ENCODE assay signal across 1 cellular context in the genomic region with DNA sequence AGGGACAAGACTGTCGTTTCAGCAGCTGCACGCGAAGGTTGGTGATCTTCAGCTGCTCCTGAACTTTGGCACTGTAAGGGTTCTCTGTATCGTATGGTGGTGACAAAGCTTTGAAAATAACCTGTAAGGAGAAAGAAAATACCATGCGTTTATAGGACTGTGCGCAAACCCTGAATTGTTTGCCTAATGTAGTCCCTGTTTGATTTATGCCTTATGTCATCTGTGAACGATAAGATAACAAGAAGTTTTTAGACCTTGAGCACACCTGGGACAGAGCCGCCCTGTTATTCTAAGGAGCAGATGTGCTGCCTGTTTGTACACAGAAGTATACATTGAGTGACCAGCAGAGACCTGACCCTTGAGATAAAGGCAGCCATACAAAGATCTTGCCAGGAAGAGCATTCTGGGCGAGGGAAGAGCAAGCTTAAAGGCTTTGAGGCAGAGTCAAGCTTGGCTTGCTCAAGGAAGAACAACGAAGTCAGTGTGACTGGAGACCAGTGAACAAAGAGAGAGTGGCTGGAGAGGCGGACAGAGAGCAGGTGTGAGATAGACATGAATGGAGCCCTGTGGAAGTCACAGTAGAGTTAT.
TF ChIP-seq lines count a peak whose summit lies in the region.

No MANE protein-coding gene starts in this region.

TF ChIP-seq in HepG2, 621 proteins besides CTCF, POLR2A, EP300 and RAD21 (continued from another document and continues in another):
- TF ChIP-seq ATF2 (CRISPR knock-in tag; IDR thresholded peaks at IDR 0.05) (peak; percentile 52; the same call in 1 of the 2 replicates), MBNL3 (CRISPR knock-in tag; conservative IDR thresholded peaks at IDR 0.05) (no peak), ZNF101 (CRISPR knock-in tag; IDR thresholded peaks at IDR 0.05; ENCODE audit: borderline replicate concordance, low read depth) (no peak), ZKSCAN8 (CRISPR knock-in tag; IDR thresholded peaks at IDR 0.05; ENCODE audit: borderline replicate concordance) (0 out of 2 replicates have a peak, but pooled peaks have one; percentile 19), KDM1A (CRISPR knock-in tag; IDR thresholded peaks at IDR 0.05) (peak; percentile 75), SOX5 (CRISPR knock-in tag; IDR thresholded peaks at IDR 0.05; ENCODE audit: borderline replicate concordance) (peak; percentile 60; the same call in 1 of the 2 replicates), ZNF609 (CRISPR knock-in tag; IDR thresholded peaks at IDR 0.05; ENCODE audit: borderline replicate concordance) (peak; percentile 81; the same call in 1 of the 2 replicates), ZNF614 (CRISPR knock-in tag; IDR thresholded peaks at IDR 0.05; ENCODE audit: borderline replicate concordance) (0 out of 2 replicates have a peak, but pooled peaks have one; percentile 25), ZNF670 (CRISPR knock-in tag; IDR thresholded peaks at IDR 0.05; ENCODE audit: borderline replicate concordance) (no peak), JUNB (CRISPR knock-in tag; IDR thresholded peaks at IDR 0.05; ENCODE audit: borderline replicate concordance) (peak; percentile 68; the same call in 1 of the 2 replicates), ATF3 (CRISPR knock-in tag; IDR thresholded peaks at IDR 0.05) (peak; percentile 80; the same call in 1 of the 2 replicates), ZEB1 (IDR thresholded peaks at IDR 0.05; ENCODE audit: insufficient replicate concordance, low read depth) (peak; percentile 86), HIC2 (CRISPR knock-in tag; IDR thresholded peaks at IDR 0.05; ENCODE audit: low read depth) (0 out of 2 replicates have a peak, but pooled peaks have one; percentile 29), DNMT1 (CRISPR knock-in tag; IDR thresholded peaks at IDR 0.05) (no peak), ETV6 (CRISPR knock-in tag; conservative IDR thresholded peaks at IDR 0.05) (no peak), GFI1 (CRISPR knock-in tag; IDR thresholded peaks at IDR 0.05; ENCODE audit: borderline replicate concordance) (peak; percentile 52; the same call in 1 of the 2 replicates), ZNF234 (CRISPR knock-in tag; conservative IDR thresholded peaks at IDR 0.05) (no peak), ARNT2 (CRISPR knock-in tag; IDR thresholded peaks at IDR 0.05; ENCODE audit: low read depth) (peak; percentile 63; the same call in 1 of the 2 replicates), SRSF9 (IDR thresholded peaks at IDR 0.05; ENCODE audit: borderline replicate concordance, insufficient read depth, low read depth, low read length, poor library complexity, severe bottlenecking) (no peak), ZBED4 (CRISPR knock-in tag; IDR thresholded peaks at IDR 0.05; ENCODE audit: borderline replicate concordance) (no peak), ASH2L (IDR thresholded peaks at IDR 0.05; ENCODE audit: insufficient read length, low read depth, low read length) (peak; percentile 39), ZNF12 (CRISPR knock-in tag; IDR thresholded peaks at IDR 0.05) (0 out of 2 replicates have a peak, but pooled peaks have one; percentile 10), PPARG (CRISPR knock-in tag; conservative IDR thresholded peaks at IDR 0.05) (peak; percentile 81; the same call in 1 of the 2 replicates), MTF1 (CRISPR knock-in tag; IDR thresholded peaks at IDR 0.05) (peak; percentile 85; the same call in 1 of the 2 replicates)
- TF ChIP-seq, protein P1, sequence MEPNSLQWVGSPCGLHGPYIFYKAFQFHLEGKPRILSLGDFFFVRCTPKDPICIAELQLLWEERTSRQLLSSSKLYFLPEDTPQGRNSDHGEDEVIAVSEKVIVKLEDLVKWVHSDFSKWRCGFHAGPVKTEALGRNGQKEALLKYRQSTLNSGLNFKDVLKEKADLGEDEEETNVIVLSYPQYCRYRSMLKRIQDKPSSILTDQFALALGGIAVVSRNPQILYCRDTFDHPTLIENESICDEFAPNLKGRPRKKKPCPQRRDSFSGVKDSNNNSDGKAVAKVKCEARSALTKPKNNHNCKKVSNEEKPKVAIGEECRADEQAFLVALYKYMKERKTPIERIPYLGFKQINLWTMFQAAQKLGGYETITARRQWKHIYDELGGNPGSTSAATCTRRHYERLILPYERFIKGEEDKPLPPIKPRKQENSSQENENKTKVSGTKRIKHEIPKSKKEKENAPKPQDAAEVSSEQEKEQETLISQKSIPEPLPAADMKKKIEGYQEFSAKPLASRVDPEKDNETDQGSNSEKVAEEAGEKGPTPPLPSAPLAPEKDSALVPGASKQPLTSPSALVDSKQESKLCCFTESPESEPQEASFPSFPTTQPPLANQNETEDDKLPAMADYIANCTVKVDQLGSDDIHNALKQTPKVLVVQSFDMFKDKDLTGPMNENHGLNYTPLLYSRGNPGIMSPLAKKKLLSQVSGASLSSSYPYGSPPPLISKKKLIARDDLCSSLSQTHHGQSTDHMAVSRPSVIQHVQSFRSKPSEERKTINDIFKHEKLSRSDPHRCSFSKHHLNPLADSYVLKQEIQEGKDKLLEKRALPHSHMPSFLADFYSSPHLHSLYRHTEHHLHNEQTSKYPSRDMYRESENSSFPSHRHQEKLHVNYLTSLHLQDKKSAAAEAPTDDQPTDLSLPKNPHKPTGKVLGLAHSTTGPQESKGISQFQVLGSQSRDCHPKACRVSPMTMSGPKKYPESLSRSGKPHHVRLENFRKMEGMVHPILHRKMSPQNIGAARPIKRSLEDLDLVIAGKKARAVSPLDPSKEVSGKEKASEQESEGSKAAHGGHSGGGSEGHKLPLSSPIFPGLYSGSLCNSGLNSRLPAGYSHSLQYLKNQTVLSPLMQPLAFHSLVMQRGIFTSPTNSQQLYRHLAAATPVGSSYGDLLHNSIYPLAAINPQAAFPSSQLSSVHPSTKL (CRISPR knock-in tag; IDR thresholded peaks at IDR 0.05) = peak; percentile 86
- TF ChIP-seq, protein P2, sequence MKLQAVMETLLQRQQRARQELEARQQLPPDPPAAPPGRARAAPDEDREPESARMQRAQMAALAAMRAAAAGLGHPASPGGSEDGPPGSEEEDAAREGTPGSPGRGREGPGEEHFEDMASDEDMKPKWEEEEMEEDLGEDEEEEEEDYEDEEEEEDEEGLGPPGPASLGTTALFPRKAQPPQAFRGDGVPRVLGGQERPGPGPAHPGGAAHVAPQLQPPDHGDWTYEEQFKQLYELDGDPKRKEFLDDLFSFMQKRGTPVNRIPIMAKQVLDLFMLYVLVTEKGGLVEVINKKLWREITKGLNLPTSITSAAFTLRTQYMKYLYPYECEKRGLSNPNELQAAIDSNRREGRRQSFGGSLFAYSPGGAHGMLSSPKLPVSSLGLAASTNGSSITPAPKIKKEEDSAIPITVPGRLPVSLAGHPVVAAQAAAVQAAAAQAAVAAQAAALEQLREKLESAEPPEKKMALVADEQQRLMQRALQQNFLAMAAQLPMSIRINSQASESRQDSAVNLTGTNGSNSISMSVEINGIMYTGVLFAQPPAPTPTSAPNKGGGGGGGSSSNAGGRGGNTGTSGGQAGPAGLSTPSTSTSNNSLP (IDR thresholded peaks at IDR 0.05; ENCODE audit: low read depth, low read length) = peak; percentile 56; the same call in 1 of the 2 replicates
